ENCODE assay signal across 11 cellular contexts in the genomic region with DNA sequence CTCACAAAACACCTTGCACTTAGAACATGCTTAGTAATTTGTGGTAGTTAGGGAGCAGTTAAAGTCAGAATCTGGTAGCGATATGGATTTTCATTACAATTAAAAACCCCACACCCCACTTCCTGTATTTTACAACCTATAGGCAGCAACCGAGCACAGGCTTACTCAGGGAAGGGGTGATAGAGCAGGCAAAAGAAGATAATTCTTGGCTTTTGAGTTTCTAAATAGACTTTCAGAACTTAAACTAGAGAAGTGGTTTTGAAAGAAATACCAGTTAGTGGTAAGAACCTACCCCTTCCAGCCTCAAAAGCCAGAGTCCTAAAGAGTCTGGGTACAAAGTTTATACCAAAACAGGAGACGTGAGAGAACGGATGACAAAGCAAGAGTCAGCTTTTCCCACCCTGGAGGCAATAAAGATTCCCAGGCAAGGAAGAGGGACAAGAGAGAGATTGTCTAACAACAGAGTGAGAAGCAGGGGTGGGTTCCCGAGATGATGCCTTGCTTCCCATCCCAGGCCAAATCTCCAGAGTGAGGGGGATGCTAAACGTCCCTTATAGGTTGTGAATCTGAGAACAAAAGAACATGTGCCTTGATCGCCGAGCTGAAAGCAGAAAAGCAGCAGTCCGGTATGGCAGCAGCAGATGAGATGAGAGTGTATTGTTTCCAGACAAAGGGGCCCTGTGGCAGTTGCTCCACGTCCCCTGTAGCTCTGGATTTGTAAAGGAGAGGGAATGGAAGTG. TPM values are rescaled to one million over a fixed set of nuclear protein-coding genes. Genes with fewer than 3 reads are reported as not detected.
A peak's percentile ranks its signal among the peaks of the same experiment; 100 is the strongest.
DNase-seq lines count a peak whose midpoint lies in the region; ATAC-seq, FAIRE-seq and TF ChIP-seq lines count a peak whose summit lies in the region.
"Had no signal": no experiment of that assay in that cellular context is flagged by ENCODE, and none has a peak within 500 bp of the region (broad histone marks: within the 10 kb centered on the region; RNA-seq: fewer than 3 reads in every experiment).

No MANE protein-coding gene starts in this region.

- H3K4me3 ChIP-seq in astrocyte (ENCODE audit: insufficient read depth, low read depth, low read length) (no peak overlapping the region), ascending aorta (no peak overlapping the region)

- H3K36me3 ChIP-seq in astrocyte (ENCODE audit: insufficient read depth, low read length), result no peaks in the 10 kb centered on the region
- H3K36me3 ChIP-seq in ascending aorta, result no peaks in the 10 kb centered on the region

- no peak for ATAC-seq in GM18870 (IDR thresholded peaks at IDR 0.05; ENCODE audit: unreplicated experiment)
- ATAC-seq in HG02884 (IDR thresholded peaks at IDR 0.05; ENCODE audit: unreplicated experiment), result no peak

- no peaks in the 10 kb centered on the region for H3K4me1 ChIP-seq in astrocyte (ENCODE audit: insufficient read depth, low read length)
- no peaks in the 10 kb centered on the region for H3K4me1 ChIP-seq in ascending aorta

- peak overlapping the region; percentile 23 for H2AFZ ChIP-seq in astrocyte (ENCODE audit: low read depth, low read length)

- H3K27me3 Mint-ChIP-seq in astrocyte (ENCODE audit: low read depth, unreplicated experiment), result peaks cover 16% of the 10 kb centered on the region
- peaks cover 31% of the 10 kb centered on the region for H3K27me3 Mint-ChIP-seq in osteocyte (ENCODE audit: unreplicated experiment)

- no peak overlapping the region for H3K27ac Mint-ChIP-seq in astrocyte (ENCODE audit: unreplicated experiment)
- H3K27ac Mint-ChIP-seq in osteocyte (ENCODE audit: unreplicated experiment), result peak overlapping the region; percentile 2

- H3K27me3 ChIP-seq in astrocyte (ENCODE audit: insufficient read depth, low read length), result peaks cover 18% of the 10 kb centered on the region
- H3K27me3 ChIP-seq in ascending aorta, result no peaks in the 10 kb centered on the region

- H3K36me3 Mint-ChIP-seq in astrocyte (ENCODE audit: low read depth, unreplicated experiment) (no peaks in the 10 kb centered on the region), osteocyte (ENCODE audit: unreplicated experiment) (no peaks in the 10 kb centered on the region)

- H3K9me3 ChIP-seq in astrocyte (ENCODE audit: insufficient read depth, low read depth, low read length) (no peaks in the 10 kb centered on the region), ascending aorta (no peaks in the 10 kb centered on the region)

- intact Hi-C loops in ascending aorta (cut with DNase I), result no loop called here

- H3K79me2 ChIP-seq in astrocyte (ENCODE audit: insufficient read depth, low read length), result no peaks in the 10 kb centered on the region

- H3K9ac ChIP-seq in astrocyte (ENCODE audit: low read length), result no peak overlapping the region

- no peaks in the 10 kb centered on the region for H4K20me1 ChIP-seq in astrocyte (ENCODE audit: insufficient read depth, low read length)

- DNase-seq in SHP77 treated with DMSO at 0.1 percent for 48 hours (lab: John Stamatoyannopoulos, UW) (peak; percentile 5), SHP77 (lab: John Stamatoyannopoulos, UW) (no peak), NCI-H345 treated with DMSO at 0.1 percent for 48 hours (lab: John Stamatoyannopoulos, UW; ENCODE audit: unreplicated experiment) (peak; percentile 83), astrocyte (ENCODE audit: low read depth) (no peak), osteocyte (ENCODE audit: extremely low spot score, unreplicated experiment) (no peak), ascending aorta (ENCODE audit: low spot score in 2 of 2) (no peak)
- DNase-seq: mesenchymal stem cell, SW 1271 had no signal

- no peak for TF ChIP-seq CTCF in astrocyte (IDR thresholded peaks at IDR 0.05; ENCODE audit: insufficient read depth, low read depth, low read length)
- no peak for TF ChIP-seq CTCF in osteocyte (IDR thresholded peaks at IDR 0.05)
- TF ChIP-seq CTCF in ascending aorta (IDR thresholded peaks at IDR 0.05), result no peak

- no peak overlapping the region for H3K27ac ChIP-seq in astrocyte (ENCODE audit: low read depth, low read length)
- no peak overlapping the region for H3K27ac ChIP-seq in ascending aorta

- no peaks in the 10 kb centered on the region for H3K4me1 Mint-ChIP-seq in astrocyte (ENCODE audit: low read depth, unreplicated experiment)
- H3K4me1 Mint-ChIP-seq in osteocyte (ENCODE audit: unreplicated experiment), result peaks cover 8% of the 10 kb centered on the region

- peaks cover 6% of the 10 kb centered on the region for H3K9me3 Mint-ChIP-seq in astrocyte (ENCODE audit: unreplicated experiment)
- H3K9me3 Mint-ChIP-seq in osteocyte (ENCODE audit: unreplicated experiment), result no peaks in the 10 kb centered on the region

- no peak overlapping the region for H3K4me2 ChIP-seq in astrocyte (ENCODE audit: low read length)

- no peak for FAIRE-seq in astrocyte (lab: Jason Lieb, UNC)

- peak overlapping the region; percentile 15 for H3K4me3 Mint-ChIP-seq in astrocyte (ENCODE audit: unreplicated experiment)
- H3K4me3 Mint-ChIP-seq in osteocyte (ENCODE audit: unreplicated experiment), result no peak overlapping the region

RNA-seq across cellular contexts. Expression of a gene that starts 36.9 kb away (rescaled TPM):
- 0.11 and 0.14 TPM in 2 replicates for total RNA-seq in astrocyte
- not detected in 2 replicates for total RNA-seq in osteocyte
- 1.5 TPM for total RNA-seq in ascending aorta
- total RNA-seq: fibroblast of lung had no signal

Comparison
In these comparisons a context has a peak if more than half of its experiments do, and no peak if none do; other contexts are left out.
1. DNase-seq: peak in SHP77 treated with DMSO at 0.1 percent for 48 hours (single experiment) and NCI-H345 treated with DMSO at 0.1 percent for 48 hours (single experiment); none in SHP77 (0 of 2), astrocyte (single experiment), osteocyte (single experiment) and ascending aorta (0 of 2).